28 cellular contexts compared by ENCODE assay signal in the genomic region with DNA sequence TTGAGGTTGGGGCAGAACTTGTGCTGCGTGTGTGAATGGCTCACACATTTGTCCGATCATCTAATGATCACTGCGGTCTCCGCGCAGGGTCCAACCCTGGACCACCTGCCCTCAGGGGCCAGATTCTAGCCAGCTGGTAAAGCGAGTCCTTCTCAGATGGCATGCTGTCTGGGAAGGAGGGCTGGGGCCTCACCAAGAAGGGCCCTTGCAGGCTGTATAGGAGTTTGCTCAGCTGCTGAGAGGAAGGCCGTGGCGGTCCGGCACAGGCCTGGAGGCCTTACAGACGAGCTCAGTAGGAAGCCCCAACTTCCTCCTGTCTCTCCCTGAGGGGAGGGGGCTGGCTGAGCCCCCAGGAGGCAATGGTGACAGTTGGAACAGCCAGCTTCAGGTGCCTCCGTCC. TPM values are rescaled to one million over a fixed set of nuclear protein-coding genes. Genes with fewer than 3 reads are reported as not detected.
"Had no signal": no experiment of that assay in that cellular context is flagged by ENCODE, and none has a peak within 500 bp of the region (broad histone marks: within the 10 kb centered on the region; RNA-seq: fewer than 3 reads in every experiment).

No MANE protein-coding gene starts in this region.

- H3K9me3 ChIP-seq: esophagus muscularis mucosa, gastroesophageal sphincter, heart left ventricle, lower lobe of right lung, neutrophil, pancreas, right lobe of liver, suprapubic skin, transverse colon, upper lobe of right lung, uterus had no signal

- DNase-seq: dermis blood vessel endothelial cell; effector memory CD4-positive, alpha-beta T cell; foreskin keratinocyte; heart left ventricle; left colon; left ventricle myocardium superior; lower lobe of right lung; natural killer cell; retina; right lobe of liver; small intestine; stimulated activated CD4-positive, alpha-beta T cell treated with anti-CD3 and anti-CD28 coated beads, Interleukin-15, amount 100 ng/mL, for 24 hours; stimulated activated CD4-positive, alpha-beta T cell treated with anti-CD3 and anti-CD28 coated beads, Interleukin-2, amount 100 ng/mL, for 48 hours; stimulated activated naive B cell treated with anti-CD40 and anti-IgM and Interleukin-4, amounts not matched to agents 10 μg/mL and 1 μg/mL and 100 μg/mL, for 72 hours; stimulated activated naive CD8-positive, alpha-beta T cell treated with anti-CD3 and anti-CD28 coated beads, Interleukin-15, amount 100 ng/mL, for 72 hours; transverse colon; upper lobe of right lung; uterus had no signal

- H3K27me3 ChIP-seq: esophagus muscularis mucosa, foreskin keratinocyte, gastroesophageal sphincter, heart left ventricle, hepatocyte, pancreas, right lobe of liver, suprapubic skin, transverse colon, upper lobe of right lung, uterus had no signal

- H3K4me3 Mint-ChIP-seq: natural killer cell; stimulated activated naive B cell treated with anti-CD40 and anti-IgM and Interleukin-4, amounts not matched to agents 10 μg/mL and 1 μg/mL and 100 μg/mL, for 72 hours; stimulated activated naive CD8-positive, alpha-beta T cell treated with anti-CD3 and anti-CD28 coated beads, Interleukin-15, amount 100 ng/mL, for 72 hours had no signal

- H3K9me3 Mint-ChIP-seq: natural killer cell; stimulated activated naive B cell treated with anti-CD40 and anti-IgM and Interleukin-4, amounts not matched to agents 10 μg/mL and 1 μg/mL and 100 μg/mL, for 72 hours; stimulated activated naive CD8-positive, alpha-beta T cell treated with anti-CD3 and anti-CD28 coated beads, Interleukin-15, amount 100 ng/mL, for 72 hours had no signal

- FAIRE-seq: endothelial cell of umbilical vein, islet of Langerhans, pancreas, small intestine had no signal

- H3K36me3 Mint-ChIP-seq: natural killer cell; stimulated activated naive B cell treated with anti-CD40 and anti-IgM and Interleukin-4, amounts not matched to agents 10 μg/mL and 1 μg/mL and 100 μg/mL, for 72 hours had no signal

- H3K4me3 ChIP-seq: coronary artery, esophagus muscularis mucosa, gastroesophageal sphincter, hepatocyte, lower lobe of right lung, pancreas, right lobe of liver, suprapubic skin, transverse colon, upper lobe of right lung, uterus had no signal

- H3K27ac Mint-ChIP-seq: natural killer cell; stimulated activated naive B cell treated with anti-CD40 and anti-IgM and Interleukin-4, amounts not matched to agents 10 μg/mL and 1 μg/mL and 100 μg/mL, for 72 hours; stimulated activated naive CD8-positive, alpha-beta T cell treated with anti-CD3 and anti-CD28 coated beads, Interleukin-15, amount 100 ng/mL, for 72 hours had no signal

- H3K36me3 ChIP-seq: esophagus muscularis mucosa, gastroesophageal sphincter, heart left ventricle, lower lobe of right lung, neutrophil, pancreas, right lobe of liver, suprapubic skin, transverse colon, upper lobe of right lung, uterus had no signal

- ATAC-seq: foreskin keratinocyte; gastroesophageal sphincter; left colon; lower lobe of right lung; natural killer cell; pancreas; right lobe of liver; stimulated activated naive B cell treated with anti-CD40 and anti-IgM and Interleukin-4, amounts not matched to agents 10 μg/mL and 1 μg/mL and 100 μg/mL, for 72 hours; stimulated activated naive CD8-positive, alpha-beta T cell treated with anti-CD3 and anti-CD28 coated beads, Interleukin-15, amount 100 ng/mL, for 72 hours; upper lobe of right lung had no signal

- H3K4me1 ChIP-seq: gastroesophageal sphincter, right lobe of liver, uterus had no signal

- H3K27ac ChIP-seq: coronary artery, esophagus muscularis mucosa, foreskin keratinocyte, gastroesophageal sphincter, hepatocyte, lower lobe of right lung, neutrophil, pancreas, right lobe of liver, suprapubic skin, transverse colon, upper lobe of right lung, uterus had no signal

RNA-seq across cellular contexts. Expression of a gene that starts 13.7 kb away (rescaled TPM):
- polyA plus RNA-seq: neural cell had no signal
